In genomic region chr3:77526573-77526972, GRCh38 we compare ENCODE assay signal across 26 cellular contexts.
"Had no signal": no experiment of that assay in that cellular context is flagged by ENCODE, and none has a peak within 500 bp of the region (broad histone marks: within the 10 kb centered on the region; RNA-seq: fewer than 3 reads in every experiment).

No MANE protein-coding gene starts in this region.

- H3K27me3 Mint-ChIP-seq: effector memory CD8-positive, alpha-beta T cell; memory B cell; stimulated activated memory B cell treated with anti-CD40 and anti-IgM and Interleukin-4, amounts not matched to agents 10 μg/mL and 1 μg/mL and 100 μg/mL, for 72 hours had no signal

- ATAC-seq: effector memory CD8-positive, alpha-beta T cell; left lobe of liver; natural killer cell; psoas muscle; right cardiac atrium; stimulated activated memory B cell treated with anti-CD40 and anti-IgM and Interleukin-4, amounts not matched to agents 10 μg/mL and 1 μg/mL and 100 μg/mL, for 72 hours; stimulated activated naive CD8-positive, alpha-beta T cell treated with anti-CD3 and anti-CD28 coated beads, Interleukin-15, Interleukin-2, amounts not matched to agents 100 U/mL and 50 U/mL, for 24 hours had no signal

- H3K4me1 ChIP-seq: psoas muscle, spleen, tibial nerve had no signal

- H3K27me3 ChIP-seq: spleen, tibial nerve, upper lobe of left lung had no signal

- H3K4me1 Mint-ChIP-seq: immature natural killer cell; memory B cell; natural killer cell; stimulated activated memory B cell treated with anti-CD40 and anti-IgM and Interleukin-4, amounts not matched to agents 10 μg/mL and 1 μg/mL and 100 μg/mL, for 72 hours had no signal

- H3K9me3 ChIP-seq: psoas muscle, thoracic aorta, tibial nerve, upper lobe of left lung had no signal

- FAIRE-seq: endometrium, frontal cortex, keratinocyte, urothelium cell line had no signal

- DNase-seq: cortex of kidney; effector memory CD8-positive, alpha-beta T cell; hypothalamus; immature natural killer cell; natural killer cell; nucleus accumbens; posterior cingulate gyrus; psoas muscle; right cardiac atrium; spleen; stimulated activated CD4-positive, alpha-beta T cell treated with anti-CD3 and anti-CD28 coated beads, Interleukin-4, amount 100 ng/mL, for 4 hours; stimulated activated naive CD8-positive, alpha-beta T cell treated with anti-CD3 and anti-CD28 coated beads, Interleukin-15, Interleukin-2, amounts not matched to agents 100 U/mL and 50 U/mL, for 24 hours; substantia nigra; upper lobe of left lung had no signal

- H3K4me3 ChIP-seq: lung, psoas muscle, skin epidermis, spleen, thoracic aorta, tibial nerve, upper lobe of left lung had no signal

- H3K36me3 ChIP-seq: spleen, thoracic aorta, tibial nerve, upper lobe of left lung had no signal

- H3K27ac Mint-ChIP-seq: effector memory CD8-positive, alpha-beta T cell; immature natural killer cell; memory B cell; natural killer cell; stimulated activated memory B cell treated with anti-CD40 and anti-IgM and Interleukin-4, amounts not matched to agents 10 μg/mL and 1 μg/mL and 100 μg/mL, for 72 hours had no signal

- H3K9me3 Mint-ChIP-seq: neural crest cell; stimulated activated memory B cell treated with anti-CD40 and anti-IgM and Interleukin-4, amounts not matched to agents 10 μg/mL and 1 μg/mL and 100 μg/mL, for 72 hours had no signal

- H3K27ac ChIP-seq: psoas muscle, skin epidermis, spleen, thoracic aorta, tibial nerve had no signal

- H3K36me3 Mint-ChIP-seq: memory B cell; stimulated activated memory B cell treated with anti-CD40 and anti-IgM and Interleukin-4, amounts not matched to agents 10 μg/mL and 1 μg/mL and 100 μg/mL, for 72 hours had no signal

- H3K4me3 Mint-ChIP-seq: effector memory CD8-positive, alpha-beta T cell; immature natural killer cell; memory B cell; natural killer cell; neural crest cell; stimulated activated memory B cell treated with anti-CD40 and anti-IgM and Interleukin-4, amounts not matched to agents 10 μg/mL and 1 μg/mL and 100 μg/mL, for 72 hours had no signal
